ENCODE assay signal across 17 cellular contexts in genomic region chr6:114339706-114340105, GRCh38. TPM values are rescaled to one million over a fixed set of nuclear protein-coding genes. Genes with fewer than 3 reads are reported as not detected.
DNase-seq lines count a peak whose midpoint lies in the region; ATAC-seq and TF ChIP-seq lines count a peak whose summit lies in the region.
"Had no signal": no experiment of that assay in that cellular context is flagged by ENCODE, and none has a peak within 500 bp of the region (broad histone marks: within the 10 kb centered on the region; RNA-seq: fewer than 3 reads in every experiment).

No MANE protein-coding gene starts in this region.

- peak overlapping the region; percentile 22 for H3K4me3 Mint-ChIP-seq in neural crest cell
- no peak overlapping the region for H3K4me3 Mint-ChIP-seq in stimulated activated naive B cell treated with anti-CD40 and anti-IgM and Interleukin-4, amounts not matched to agents 10 μg/mL and 1 μg/mL and 100 μg/mL, for 72 hours
- H3K4me3 Mint-ChIP-seq: activated CD4-positive, alpha-beta T cell treated with anti-CD3 and anti-CD28 coated beads, Interleukin-2, amount 10 ng/mL, durations not matched to agents 24 days and 14 days; activated naive CD8-positive, alpha-beta T cell treated with anti-CD3 and anti-CD28 coated beads for 36 hours; central memory CD8-positive, alpha-beta T cell; stimulated activated naive CD8-positive, alpha-beta T cell treated with anti-CD3 and anti-CD28 coated beads, Interleukin-15, Interleukin-2, amounts not matched to agents 100 ng/mL and 50 ng/mL, for 24 hours had no signal

- H3K9me3 ChIP-seq in MG63 = no peaks in the 10 kb centered on the region

- H3K27ac Mint-ChIP-seq in neural crest cell (ENCODE audit: unreplicated experiment) = no peak overlapping the region
- H3K27ac Mint-ChIP-seq in stimulated activated naive B cell treated with anti-CD40 and anti-IgM and Interleukin-4, amounts not matched to agents 10 μg/mL and 1 μg/mL and 100 μg/mL, for 72 hours = no peak overlapping the region
- H3K27ac Mint-ChIP-seq: activated CD4-positive, alpha-beta T cell treated with anti-CD3 and anti-CD28 coated beads, Interleukin-2, amount 10 ng/mL, durations not matched to agents 24 days and 14 days; activated naive CD8-positive, alpha-beta T cell treated with anti-CD3 and anti-CD28 coated beads for 36 hours; stimulated activated naive CD8-positive, alpha-beta T cell treated with anti-CD3 and anti-CD28 coated beads, Interleukin-15, Interleukin-2, amounts not matched to agents 100 ng/mL and 50 ng/mL, for 24 hours had no signal

- peaks cover 61% of the 10 kb centered on the region for H3K27me3 Mint-ChIP-seq in neural crest cell (ENCODE audit: low read depth)
- peaks cover 25 to 39% of the 10 kb centered on the region in 2 donors for H3K27me3 Mint-ChIP-seq in stimulated activated naive B cell treated with anti-CD40 and anti-IgM and Interleukin-4, amounts not matched to agents 10 μg/mL and 1 μg/mL and 100 μg/mL, for 72 hours

- no peaks in the 10 kb centered on the region for H3K9me3 Mint-ChIP-seq in neural crest cell
- H3K9me3 Mint-ChIP-seq in stimulated activated naive B cell treated with anti-CD40 and anti-IgM and Interleukin-4, amounts not matched to agents 10 μg/mL and 1 μg/mL and 100 μg/mL, for 72 hours = no peaks in the 10 kb centered on the region
- H3K9me3 Mint-ChIP-seq: activated CD4-positive, alpha-beta T cell treated with anti-CD3 and anti-CD28 coated beads, Interleukin-2, amount 10 ng/mL, durations not matched to agents 24 days and 14 days; activated naive CD8-positive, alpha-beta T cell treated with anti-CD3 and anti-CD28 coated beads for 36 hours; central memory CD8-positive, alpha-beta T cell; stimulated activated naive CD8-positive, alpha-beta T cell treated with anti-CD3 and anti-CD28 coated beads, Interleukin-15, Interleukin-2, amounts not matched to agents 100 ng/mL and 50 ng/mL, for 24 hours had no signal

- DNase-seq in Daoy (ENCODE audit: low read depth) (peak; percentile 9), MG63 (peak; percentile 13), fibroblast of mammary gland (ENCODE audit: low read depth) (peak; percentile 9), neural crest cell (ENCODE audit: low read depth, low spot score) (no peak), islet precursor cell (no peak)
- no peak for DNase-seq in stimulated activated naive B cell treated with anti-CD40 and anti-IgM and Interleukin-4, amounts not matched to agents 10 μg/mL and 1 μg/mL and 100 μg/mL, for 72 hours
- DNase-seq: activated CD4-positive, alpha-beta T cell treated with anti-CD3 and anti-CD28 coated beads, Interleukin-2, amount 10 ng/mL, durations not matched to agents 24 days and 14 days; activated naive CD8-positive, alpha-beta T cell treated with anti-CD3 and anti-CD28 coated beads for 36 hours; Karpas-422; NCI-H1436 treated with DMSO at 0.1 percent for 48 hours; stimulated activated CD4-positive, alpha-beta T cell treated with anti-CD3 and anti-CD28 coated beads, Interleukin-12 subunit alpha, Interleukin-12 subunit beta, amount 100 ng/mL, for 4 hours; T-helper 9 cell had no signal

- no peak for TF ChIP-seq CTCF in fibroblast of mammary gland (conservative IDR thresholded peaks at IDR 0.05; ENCODE audit: control insufficient read depth, insufficient read depth, low read depth, low read length)
- no peak for TF ChIP-seq CTCF in neural crest cell (conservative IDR thresholded peaks at IDR 0.05)

- no peaks in the 10 kb centered on the region for H3K36me3 Mint-ChIP-seq in neural crest cell (ENCODE audit: low read depth)
- H3K36me3 Mint-ChIP-seq in stimulated activated naive B cell treated with anti-CD40 and anti-IgM and Interleukin-4, amounts not matched to agents 10 μg/mL and 1 μg/mL and 100 μg/mL, for 72 hours = no peaks in the 10 kb centered on the region
- H3K36me3 Mint-ChIP-seq: activated naive CD8-positive, alpha-beta T cell treated with anti-CD3 and anti-CD28 coated beads for 36 hours had no signal

- peaks cover 19% of the 10 kb centered on the region for H3K4me1 Mint-ChIP-seq in neural crest cell
- H3K4me1 Mint-ChIP-seq in stimulated activated naive B cell treated with anti-CD40 and anti-IgM and Interleukin-4, amounts not matched to agents 10 μg/mL and 1 μg/mL and 100 μg/mL, for 72 hours = peaks cover 0 to 4% of the 10 kb centered on the region in 2 donors
- H3K4me1 Mint-ChIP-seq: activated naive CD8-positive, alpha-beta T cell treated with anti-CD3 and anti-CD28 coated beads for 36 hours; central memory CD8-positive, alpha-beta T cell had no signal

- H3K4me3 ChIP-seq in MG63 (no peak overlapping the region), fibroblast of mammary gland (ENCODE audit: control insufficient read depth, low read depth, low read length) (no peak overlapping the region)

- ATAC-seq in GM19035 (IDR thresholded peaks at IDR 0.05; ENCODE audit: unreplicated experiment) = no peak
- ATAC-seq in HG03025 (IDR thresholded peaks at IDR 0.05; ENCODE audit: low FRiP score, unreplicated experiment) = no peak
- ATAC-seq in stimulated activated naive B cell treated with anti-CD40 and anti-IgM and Interleukin-4, amounts not matched to agents 10 μg/mL and 1 μg/mL and 100 μg/mL, for 72 hours (replicated peaks) = no peak

- H3K27me3 ChIP-seq in MG63 = no peaks in the 10 kb centered on the region

- H3K36me3 ChIP-seq in MG63 = no peaks in the 10 kb centered on the region

RNA-seq across cellular contexts. Expression of gene HS3ST5, which starts 3.1 kb away (rescaled TPM):
- total RNA-seq in Daoy (2014; rRNA removed; shearing (Covaris generic)) = not detected in 2 replicates
- not detected in 2 replicates for total RNA-seq in MG63 (2014; rRNA removed; shearing (Covaris generic); ENCODE audit: low replicate concordance)
- total RNA-seq in neural crest cell = 0.25 and 0.26 TPM in 2 replicates
- total RNA-seq: activated CD4-positive, alpha-beta T cell treated with anti-CD3 and anti-CD28 coated beads, Interleukin-2, amount 10 ng/mL, durations not matched to agents 24 days and 14 days; activated naive CD8-positive, alpha-beta T cell treated with anti-CD3 and anti-CD28 coated beads for 36 hours; posterior vena cava had no signal

Comparison
In these comparisons a context has a peak if more than half of its experiments do, and no peak if none do; other contexts are left out.
1. DNase-seq: peak in Daoy (single experiment), MG63 (single experiment) and fibroblast of mammary gland (single experiment); none in neural crest cell (single experiment), islet precursor cell (single experiment) and stimulated activated naive B cell treated with anti-CD40 and anti-IgM and Interleukin-4, amounts not matched to agents 10 μg/mL and 1 μg/mL and 100 μg/mL, for 72 hours (single experiment).